Comparison of ENCODE assay signal across 1 cellular context in the genomic region with DNA sequence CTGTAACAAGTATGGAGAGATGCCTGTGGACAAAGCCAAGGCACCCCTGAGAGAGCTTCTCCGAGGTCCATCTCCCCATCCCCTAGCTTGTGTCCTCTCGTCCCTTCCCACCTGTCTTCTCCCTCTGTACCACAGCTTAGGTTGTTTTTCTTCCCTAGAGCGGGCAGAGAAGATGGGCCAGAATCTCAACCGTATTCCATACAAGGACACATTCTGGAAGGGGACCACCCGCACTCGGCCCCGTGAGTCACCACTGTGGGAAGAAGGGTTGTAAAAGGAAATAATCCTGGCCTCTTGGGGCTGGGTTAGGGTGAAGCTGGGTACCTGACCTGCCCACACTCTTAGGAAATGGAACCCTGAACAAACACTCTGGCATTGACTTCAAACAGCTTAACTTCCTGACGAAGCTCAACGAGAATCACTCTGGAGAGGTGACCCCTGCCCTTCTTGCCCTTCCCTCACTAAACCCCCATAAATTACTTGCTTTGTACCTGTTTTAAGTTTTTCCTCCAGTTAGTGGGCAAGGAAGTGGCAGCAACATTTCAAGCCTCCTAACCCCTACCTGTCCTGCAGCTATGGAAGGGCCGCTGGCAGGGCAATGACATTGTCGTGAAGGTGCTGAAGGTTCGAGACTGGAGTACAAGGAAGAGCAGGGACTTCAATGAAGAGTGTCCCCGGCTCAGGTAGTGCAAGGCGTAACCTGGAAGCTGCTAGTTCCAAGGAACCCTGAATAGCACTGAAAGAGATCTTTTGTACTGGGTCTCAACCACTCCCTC.
TF ChIP-seq lines count a peak whose summit lies in the region.

No MANE protein-coding gene starts in this region.

TF ChIP-seq in K562, 482 proteins besides CTCF, POLR2A, EP300 and RAD21:
- TF ChIP-seq RBFOX2 (IDR thresholded peaks at IDR 0.05; ENCODE audit: low read depth, low read length) (0 out of 2 replicates have a peak, but pooled peaks have one; percentile 23), BHLHE40 (IDR thresholded peaks at IDR 0.05; ENCODE audit: low read length) (no peak)
